Comparison of ENCODE assay signal across 15 cellular contexts in the genomic region with DNA sequence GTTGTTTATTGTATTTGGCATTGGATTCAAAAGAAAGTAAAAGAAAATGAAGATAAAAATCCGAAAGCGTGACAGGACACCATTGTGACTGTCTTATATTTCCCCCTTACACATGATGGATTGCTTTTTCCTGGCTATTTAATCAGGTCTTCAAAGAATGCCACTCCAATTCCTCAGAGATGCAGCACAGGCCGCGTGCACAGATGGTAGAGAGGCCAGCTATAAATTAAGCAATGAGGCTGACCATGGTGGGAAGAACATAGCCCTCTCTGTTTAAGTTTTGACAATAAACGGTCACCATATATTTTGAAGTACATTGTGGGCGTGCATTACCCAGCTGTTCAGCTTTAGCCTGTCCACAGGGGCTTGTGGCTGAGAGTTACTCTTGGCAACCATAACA.
DNase-seq lines count a peak whose midpoint lies in the region; ATAC-seq and TF ChIP-seq lines count a peak whose summit lies in the region.
"Had no signal": no experiment of that assay in that cellular context is flagged by ENCODE, and none has a peak within 500 bp of the region (broad histone marks: within the 10 kb centered on the region; RNA-seq: fewer than 3 reads in every experiment).

No MANE protein-coding gene starts in this region.

- H3K9me3 ChIP-seq in OCI-LY3 (ENCODE audit: insufficient read depth, low read length) (no peaks in the 10 kb centered on the region), stomach (no peaks in the 10 kb centered on the region)

- intact Hi-C loops in stomach (cut with DNase I; ENCODE audit: low total_unique reads): no loop called here

- H3K27me3 ChIP-seq in OCI-LY3 (ENCODE audit: low read depth, low read length) (no peaks in the 10 kb centered on the region), stomach (no peaks in the 10 kb centered on the region)

- TF ChIP-seq EP300 in stomach (IDR thresholded peaks at IDR 0.05): no peak

- no peak overlapping the region for H3K9ac ChIP-seq in OCI-LY3 (ENCODE audit: low read length)

- 52 to 62% (median 55%) methylated on average over 6 of the region's 6 CpGs for WGBS in stomach, 5 donors

- DNase-seq in DMS153 (lab: John Stamatoyannopoulos, UW): peak; percentile 74
- peak; percentile 42 to 87 (median 76) for DNase-seq in NCI-H1417 (lab: John Stamatoyannopoulos, UW)
- DNase-seq in left kidney (ENCODE audit: low read depth, low spot score): peak; percentile 82
- DNase-seq in KBM-7: no peak
- no peak for DNase-seq in SW 1271 (lab: John Stamatoyannopoulos, UW)
- DNase-seq in stomach: no peak
- DNase-seq: CD4-positive, alpha-beta memory T cell; GF-D8; NCI-H1048; NCI-H2029 treated with DMSO at 0.1 percent for 48 hours; NCI-H526 treated with DMSO at 0.1 percent for 48 hours; T-cell had no signal

- no peak for ATAC-seq in HG03097 (IDR thresholded peaks at IDR 0.05; ENCODE audit: low FRiP score, unreplicated experiment)
- ATAC-seq: GM23338, T-cell had no signal

- TF ChIP-seq CTCF in OCI-LY3 (IDR thresholded peaks at IDR 0.05; ENCODE audit: low read depth, low read length) (no peak), stomach (IDR thresholded peaks at IDR 0.05) (no peak)

- 0 out of 2 replicates have a peak overlapping the region, but pooled peaks have one; percentile 1 for H2AFZ ChIP-seq in OCI-LY3 (ENCODE audit: low read depth, low read length)
- H2AFZ ChIP-seq: GM23338 had no signal

- no peaks in the 10 kb centered on the region for H3K79me2 ChIP-seq in OCI-LY3 (ENCODE audit: low read length)

- H3K4me3 ChIP-seq in OCI-LY3 (ENCODE audit: low read length) (no peak overlapping the region), stomach (no peak overlapping the region)
- H3K4me3 ChIP-seq: GM23338 had no signal

- in situ Hi-C loops in KBM-7 (cut with MboI; ENCODE audit: low pct_unique_long_range_greater_than_20kb, low sequenced_read_pairs): no loop called here

- no peaks in the 10 kb centered on the region for H4K20me1 ChIP-seq in OCI-LY3 (ENCODE audit: insufficient read depth, low read length)

- H3K4me1 ChIP-seq in OCI-LY3 (ENCODE audit: low read length): no peaks in the 10 kb centered on the region
- no peaks in the 10 kb centered on the region for H3K4me1 ChIP-seq in stomach

- H3K27ac ChIP-seq in OCI-LY3 (ENCODE audit: low read length) (no peak overlapping the region), stomach (no peak overlapping the region)

- no peak overlapping the region for H3K4me2 ChIP-seq in OCI-LY3 (ENCODE audit: low read length)
- H3K4me2 ChIP-seq: GM23338 had no signal

- H3K36me3 ChIP-seq in OCI-LY3 (replicated peaks; ENCODE audit: low read depth, low read length) (no peaks in the 10 kb centered on the region), stomach (no peaks in the 10 kb centered on the region)

- no peak for TF ChIP-seq POLR2A in stomach (IDR thresholded peaks at IDR 0.05)

Comparison
In these comparisons a context has a peak if more than half of its experiments do, and no peak if none do; other contexts are left out.
1. DNase-seq: peak in DMS153 (single experiment), NCI-H1417 (3 of 3) and left kidney (single experiment); none in KBM-7 (single experiment), SW 1271 (0 of 2) and stomach (single experiment).